ENCODE assay signal across 1 cellular context in genomic region chr10:73886625-73887024, GRCh38.
A peak's percentile ranks its signal among the peaks of the same experiment; 100 is the strongest.
TF ChIP-seq lines count a peak whose summit lies in the region.

No MANE protein-coding gene starts in this region.

TF ChIP-seq in K562, 482 proteins besides CTCF, POLR2A, EP300 and RAD21 (continued from another document):
- no peak for TF ChIP-seq POLR2H (tag; IDR thresholded peaks at IDR 0.05; ENCODE audit: low read depth)
- TF ChIP-seq TFAM (CRISPR knock-in tag; conservative IDR thresholded peaks at IDR 0.05): no peak
- no peak for TF ChIP-seq STAG1 (CRISPR knock-in tag; IDR thresholded peaks at IDR 0.05; ENCODE audit: borderline replicate concordance)
- no peak for TF ChIP-seq MITF (IDR thresholded peaks at IDR 0.05)
- TF ChIP-seq CREB3 (tag; conservative IDR thresholded peaks at IDR 0.05; ENCODE audit: low read depth): no peak
- no peak for TF ChIP-seq GATAD2B (IDR thresholded peaks at IDR 0.05; ENCODE audit: borderline replicate concordance)
- TF ChIP-seq MLLT1 (IDR thresholded peaks at IDR 0.05): no peak
- no peak for TF ChIP-seq HNRNPK (IDR thresholded peaks at IDR 0.05; ENCODE audit: low read depth, low read length, poor library complexity, severe bottlenecking)
- TF ChIP-seq MCM7 (IDR thresholded peaks at IDR 0.05): no peak
- TF ChIP-seq VEZF1 (CRISPR knock-in tag; IDR thresholded peaks at IDR 0.05): 0 out of 2 replicates have a peak, but pooled peaks have one; percentile 26
- TF ChIP-seq ZNF316 (IDR thresholded peaks at IDR 0.05): 0 out of 2 replicates have a peak, but pooled peaks have one; percentile 14
- TF ChIP-seq ZEB2 (IDR thresholded peaks at IDR 0.05): no peak
- TF ChIP-seq PURB (CRISPR knock-in tag; IDR thresholded peaks at IDR 0.05; ENCODE audit: low read depth): no peak
- TF ChIP-seq MAFG (tag; conservative IDR thresholded peaks at IDR 0.05): no peak
- no peak for TF ChIP-seq ETV6 (IDR thresholded peaks at IDR 0.05; ENCODE audit: borderline replicate concordance in 1 of 2, low read depth in 2 of 2, low read length in 1 of 2)
- TF ChIP-seq ETV6 (CRISPR knock-in tag; IDR thresholded peaks at IDR 0.05; ENCODE audit: borderline replicate concordance): no peak
- no peak for TF ChIP-seq TRIM24 (IDR thresholded peaks at IDR 0.05)
- no peak for TF ChIP-seq COPS2 (conservative IDR thresholded peaks at IDR 0.05)
- TF ChIP-seq KDM1A (IDR thresholded peaks at IDR 0.05): 0 out of 4 replicates have a peak, but pooled peaks of 1 of the 2 experiments have one; percentile 20
- no peak for TF ChIP-seq ZBTB2 (IDR thresholded peaks at IDR 0.05)
- no peak for TF ChIP-seq MTF1 (CRISPR knock-in tag; IDR thresholded peaks at IDR 0.05; ENCODE audit: borderline replicate concordance)
